Comparison of ENCODE assay signal across 1 cellular context in genomic region chr13:66559093-66559492, GRCh38.
TF ChIP-seq lines count a peak whose summit lies in the region.

No MANE protein-coding gene starts in this region.

TF ChIP-seq in A549, 52 proteins besides CTCF, POLR2A, EP300 and RAD21 (continued from another document):
- TF ChIP-seq HMGXB4 (CRISPR knock-in tag; IDR thresholded peaks at IDR 0.05; ENCODE audit: borderline replicate concordance) (no peak), JUNB (IDR thresholded peaks at IDR 0.05) (no peak), ATOH8 (CRISPR knock-in tag; IDR thresholded peaks at IDR 0.05; ENCODE audit: low read depth) (no peak), NFE2L2 (conservative IDR thresholded peaks at IDR 0.05; ENCODE audit: low read length) (no peak), FOSL2 (IDR thresholded peaks at IDR 0.05) (no peak), FOSL2 (CRISPR knock-in tag; IDR thresholded peaks at IDR 0.05) (no peak)
